ENCODE assay signal across 8 cellular contexts in genomic region chr11:78574386-78575381, GRCh38.
DNase-seq lines count a peak whose midpoint lies in the region; ATAC-seq lines count a peak whose summit lies in the region.

A gene with protein sequence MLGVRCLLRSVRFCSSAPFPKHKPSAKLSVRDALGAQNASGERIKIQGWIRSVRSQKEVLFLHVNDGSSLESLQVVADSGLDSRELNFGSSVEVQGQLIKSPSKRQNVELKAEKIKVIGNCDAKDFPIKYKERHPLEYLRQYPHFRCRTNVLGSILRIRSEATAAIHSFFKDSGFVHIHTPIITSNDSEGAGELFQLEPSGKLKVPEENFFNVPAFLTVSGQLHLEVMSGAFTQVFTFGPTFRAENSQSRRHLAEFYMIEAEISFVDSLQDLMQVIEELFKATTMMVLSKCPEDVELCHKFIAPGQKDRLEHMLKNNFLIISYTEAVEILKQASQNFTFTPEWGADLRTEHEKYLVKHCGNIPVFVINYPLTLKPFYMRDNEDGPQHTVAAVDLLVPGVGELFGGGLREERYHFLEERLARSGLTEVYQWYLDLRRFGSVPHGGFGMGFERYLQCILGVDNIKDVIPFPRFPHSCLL (minus strand): TSS chr11:78574864. CDS start chr11:78574488, 376 bp downstream.

- ATAC-seq in GM19023 (IDR thresholded peaks at IDR 0.05; ENCODE audit: unreplicated experiment) (peak; percentile 96), HG03280 (IDR thresholded peaks at IDR 0.05; ENCODE audit: unreplicated experiment) (peak; percentile 95)

- DNase-seq in AG08396 (ENCODE audit: low spot score), result peak; percentile 98
- DNase-seq in NCI-H345 treated with DMSO at 0.1 percent for 48 hours (lab: John Stamatoyannopoulos, UW; ENCODE audit: unreplicated experiment), result peak; percentile 97
- DNase-seq in activated CD4-positive, CD25-positive, alpha-beta regulatory T cell (lab: John Stamatoyannopoulos, UW), result peak; percentile 93 to 97 (median 96)
- DNase-seq in central memory CD4-positive, alpha-beta T cell, result peak; percentile 94
- peak; percentile 98 for DNase-seq in iris pigment epithelial cell (ENCODE audit: low read depth)
- DNase-seq in stimulated activated CD4-positive, alpha-beta T cell treated with anti-CD3 and anti-CD28 coated beads, Interleukin-12 subunit alpha, Interleukin-12 subunit beta, amount 100 ng/mL, for 24 hours (ENCODE audit: low read depth in 2 of 2), result peak; percentile 98

Comparison
In these comparisons a context has a peak if more than half of its experiments do, and no peak if none do; other contexts are left out.
1. Peak in every context shown above with its lines: DNase-seq and ATAC-seq.